ENCODE assay signal across 1 cellular context in genomic region chr14:69261761-69262331, GRCh38.
TF ChIP-seq lines count a peak whose summit lies in the region.

No MANE protein-coding gene starts in this region.

TF ChIP-seq in HepG2, 621 proteins besides CTCF, POLR2A, EP300 and RAD21 (continued from another document):
- TF ChIP-seq ZNF619 (CRISPR knock-in tag; IDR thresholded peaks at IDR 0.05) (0 out of 2 replicates have a peak, but pooled peaks have one; percentile 48), ZNF891 (CRISPR knock-in tag; IDR thresholded peaks at IDR 0.05) (0 out of 2 replicates have a peak, but pooled peaks have one; percentile 12), LCORL (IDR thresholded peaks at IDR 0.05) (no peak), LCORL (CRISPR knock-in tag; IDR thresholded peaks at IDR 0.05) (0 out of 2 replicates have a peak, but pooled peaks have one; percentile 12), ZNF790 (CRISPR knock-in tag; IDR thresholded peaks at IDR 0.05; ENCODE audit: borderline replicate concordance) (no peak), ZKSCAN1 (IDR thresholded peaks at IDR 0.05; ENCODE audit: low read length) (no peak), ZNF350 (CRISPR knock-in tag; IDR thresholded peaks at IDR 0.05; ENCODE audit: borderline replicate concordance, low read depth) (0 out of 2 replicates have a peak, but pooled peaks have one; percentile 47), XRCC5 (optimal IDR thresholded peaks at IDR 0.05; ENCODE audit: low read length) (peak; percentile 60), MEIS2 (CRISPR knock-in tag; IDR thresholded peaks at IDR 0.05) (no peak), SRY (CRISPR knock-in tag; IDR thresholded peaks at IDR 0.05) (0 out of 2 replicates have a peak, but pooled peaks have one; percentile 39), ZNF569 (CRISPR knock-in tag; IDR thresholded peaks at IDR 0.05; ENCODE audit: borderline replicate concordance) (no peak), U2AF1 (optimal IDR thresholded peaks at IDR 0.05; ENCODE audit: low read depth, low read length) (no peak), HNF4G (IDR thresholded peaks at IDR 0.05; ENCODE audit: borderline replicate concordance, low read depth, low read length) (peak; percentile 37; the same call in 1 of the 2 replicates), HNF4G (CRISPR knock-in tag; IDR thresholded peaks at IDR 0.05; ENCODE audit: borderline replicate concordance, low read depth) (no peak), ZNF83 (CRISPR knock-in tag; IDR thresholded peaks at IDR 0.05; ENCODE audit: borderline replicate concordance) (no peak), NKX3-1 (CRISPR knock-in tag; IDR thresholded peaks at IDR 0.05) (no peak), PITX1 (CRISPR knock-in tag; IDR thresholded peaks at IDR 0.05) (peak; percentile 10; the same call in 1 of the 2 replicates), MXD4 (CRISPR knock-in tag; IDR thresholded peaks at IDR 0.05) (no peak), MAFK (conservative IDR thresholded peaks at IDR 0.05 in 1 of 2, IDR thresholded peaks at IDR 0.05 in 1 of 2; ENCODE audit: low read length in 2 of 2) (no peak), ZNF770 (CRISPR knock-in tag; IDR thresholded peaks at IDR 0.05) (peak; percentile 23; the same call in 1 of the 2 replicates), ZNF737 (CRISPR knock-in tag; IDR thresholded peaks at IDR 0.05; ENCODE audit: borderline replicate concordance) (no peak), STAT6 (CRISPR knock-in tag; IDR thresholded peaks at IDR 0.05; ENCODE audit: borderline replicate concordance) (no peak), REST (IDR thresholded peaks at IDR 0.05; ENCODE audit: borderline replicate concordance in 1 of 2, low read depth in 1 of 2, low read length in 2 of 2) (peak in 1 of 2 experiments; percentile 47; a peak in 2 of 4 replicates)
